In genomic region chr1:162161921-162162550, GRCh38 we compare ENCODE assay signal across 19 cellular contexts.
A peak's percentile ranks its signal among the peaks of the same experiment; 100 is the strongest.
DNase-seq lines count a peak whose midpoint lies in the region; ATAC-seq and TF ChIP-seq lines count a peak whose summit lies in the region.
"Had no signal": no experiment of that assay in that cellular context is flagged by ENCODE, and none has a peak within 500 bp of the region (broad histone marks: within the 10 kb centered on the region; RNA-seq: fewer than 3 reads in every experiment).

No MANE protein-coding gene starts in this region.

- H3K27me3 ChIP-seq in left lung, result no peaks in the 10 kb centered on the region
- H3K27me3 ChIP-seq: Peyer's patch had no signal

- intact Hi-C loops in left lung (cut with DNase I), result no loop called here

- H3K4me1 ChIP-seq in left lung, result no peaks in the 10 kb centered on the region
- H3K4me1 ChIP-seq: SJSA1 had no signal

- H3K4me1 Mint-ChIP-seq in HFFc6 (ENCODE audit: low read depth), result no peaks in the 10 kb centered on the region

- H3K27ac ChIP-seq in left lung, result no peak overlapping the region
- H3K27ac ChIP-seq: 22Rv1, Peyer's patch, SJSA1 had no signal

- H3K27me3 Mint-ChIP-seq in HFFc6 (ENCODE audit: insufficient read depth), result peaks cover 7% of the 10 kb centered on the region

- H3K4me3 ChIP-seq in AG10803 (ENCODE audit: low read length), result no peak overlapping the region
- no peak overlapping the region for H3K4me3 ChIP-seq in left lung
- H3K4me3 ChIP-seq: Peyer's patch, SJSA1 had no signal

- no peak overlapping the region for H3K4me3 Mint-ChIP-seq in HFFc6
- H3K4me3 Mint-ChIP-seq: H9 had no signal

- H3K36me3 ChIP-seq in left lung, result no peaks in the 10 kb centered on the region
- H3K36me3 ChIP-seq: Peyer's patch, SJSA1 had no signal

- peak; percentile 55 for ATAC-seq in left lung
- ATAC-seq in GM19328 (IDR thresholded peaks at IDR 0.05; ENCODE audit: unreplicated experiment), result no peak

- no peaks in the 10 kb centered on the region for H3K9me3 Mint-ChIP-seq in HFFc6

- H3K36me3 Mint-ChIP-seq in HFFc6 (ENCODE audit: low read depth), result no peaks in the 10 kb centered on the region

- no peaks in the 10 kb centered on the region for H3K9me3 ChIP-seq in left lung
- H3K9me3 ChIP-seq: Caco-2, Peyer's patch, SJSA1 had no signal

- no peak overlapping the region for H3K27ac Mint-ChIP-seq in HFFc6
- H3K27ac Mint-ChIP-seq: H9 had no signal

- no peak for TF ChIP-seq CTCF in AG10803 (conservative IDR thresholded peaks at IDR 0.05; ENCODE audit: low read length)
- no peak for TF ChIP-seq CTCF in HFFc6 (IDR thresholded peaks at IDR 0.05)
- no peak for TF ChIP-seq CTCF in left lung (IDR thresholded peaks at IDR 0.05)

- DNase-seq in AG10803 (ENCODE audit: low read depth) (peak; percentile 36), HFFc6 (peak; percentile 6), astrocyte of the hippocampus (ENCODE audit: low read depth, low spot score) (peak; percentile 55), left lung (no peak), DMS53 treated with DMSO at 0.1 percent for 48 hours (lab: John Stamatoyannopoulos, UW; ENCODE audit: unreplicated experiment) (no peak), cerebellar cortex (ENCODE audit: low spot score) (no peak)
- DNase-seq in activated T-cell treated with anti-CD3 and anti-CD28 coated beads, Interleukin-2, amount 50 U/mL, for 1 hour, result no peak
- DNase-seq: Caco-2, DMS153, H9, Karpas-422, NCI-H1436, NCI-H1930, NCI-H345, NCI-H524 treated with DMSO at 0.1 percent for 48 hours, Peyer's patch had no signal

Comparison
In these comparisons a context has a peak if more than half of its experiments do, and no peak if none do; other contexts are left out.
1. DNase-seq: peak in AG10803 (single experiment), HFFc6 (single experiment) and astrocyte of the hippocampus (single experiment); none in left lung (0 of 2), DMS53 treated with DMSO at 0.1 percent for 48 hours (single experiment), cerebellar cortex (single experiment) and activated T-cell treated with anti-CD3 and anti-CD28 coated beads, Interleukin-2, amount 50 U/mL, for 1 hour (single experiment).